ENCODE assay signal across 8 cellular contexts in the genomic region with DNA sequence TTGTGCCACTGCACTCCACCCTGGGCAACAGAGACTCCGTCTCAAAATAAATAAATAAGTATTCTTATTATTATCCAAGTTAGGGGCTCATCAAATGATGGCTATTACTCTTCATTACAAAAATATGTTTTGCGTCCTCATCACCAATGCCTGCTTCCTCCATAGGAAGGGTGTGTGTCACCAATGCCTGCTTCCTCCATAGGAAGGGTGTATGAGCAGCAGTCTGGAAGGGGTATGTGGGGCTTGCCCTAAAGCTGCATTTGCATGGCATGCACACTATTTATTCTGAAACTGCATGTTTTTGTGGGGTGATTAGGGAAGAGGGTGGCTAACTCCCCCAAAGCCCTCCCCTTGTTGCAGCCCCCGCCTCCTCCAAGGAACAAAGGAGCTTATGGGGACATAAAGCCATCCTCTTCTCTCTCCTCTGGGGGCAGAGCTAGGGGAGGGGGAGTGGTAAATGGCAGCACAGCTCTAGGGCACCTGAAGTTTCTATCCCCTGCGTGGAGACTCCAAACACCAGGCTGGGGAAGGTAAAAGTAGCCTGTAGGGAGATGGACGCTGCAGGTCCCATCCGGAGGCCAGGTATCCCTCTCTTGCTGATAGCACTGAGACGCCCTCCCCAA. TPM values are rescaled to one million over a fixed set of nuclear protein-coding genes. Genes with fewer than 3 reads are reported as not detected.
DNase-seq lines count a peak whose midpoint lies in the region; ATAC-seq lines count a peak whose summit lies in the region.

No MANE protein-coding gene starts in this region.

- no peaks in the 10 kb centered on the region for H3K27me3 ChIP-seq in subcutaneous abdominal adipose tissue (ENCODE audit: control insufficient read depth in 5 of 5, insufficient read depth in 4 of 5, low read length in 5 of 5)

- H3K27me3 Mint-ChIP-seq in activated naive CD4-positive, alpha-beta T cell treated with anti-CD3 and anti-CD28 coated beads for 36 hours (ENCODE audit: low read depth): no peaks in the 10 kb centered on the region

- peaks cover 12% of the 10 kb centered on the region for H3K36me3 Mint-ChIP-seq in activated naive CD4-positive, alpha-beta T cell treated with anti-CD3 and anti-CD28 coated beads for 36 hours (ENCODE audit: low read depth)

- intact Hi-C loops in activated naive CD4-positive, alpha-beta T cell treated with anti-CD3 and anti-CD28 coated beads for 36 hours (cut with micrococcal nuclease): loop anchor here (5.0 kb wide), 1 partner anchor 168 kb away; no protein-coding TSS in a partner anchor

- CTCF ChIA-PET in activated naive CD4-positive, alpha-beta T cell treated with anti-CD3 and anti-CD28 coated beads for 36 hours (lab: Charles Lee): interaction anchor here (0.8 to 1.1 kb wide), 3 partner anchors 30 to 148 kb away, joined by 3 to 5 read pairs (median 3); no protein-coding TSS in a partner anchor

- no peaks in the 10 kb centered on the region for H3K9me3 ChIP-seq in subcutaneous abdominal adipose tissue (ENCODE audit: control insufficient read depth in 5 of 5, low read length in 5 of 5)

- ATAC-seq in HG03521 (IDR thresholded peaks at IDR 0.05; ENCODE audit: unreplicated experiment) (no peak), HG02571 (IDR thresholded peaks at IDR 0.05; ENCODE audit: unreplicated experiment) (no peak), HG03139 (IDR thresholded peaks at IDR 0.05; ENCODE audit: unreplicated experiment) (no peak)

- H3K9me3 Mint-ChIP-seq in activated naive CD4-positive, alpha-beta T cell treated with anti-CD3 and anti-CD28 coated beads for 36 hours: no peaks in the 10 kb centered on the region

- H3K27ac Mint-ChIP-seq in activated naive CD4-positive, alpha-beta T cell treated with anti-CD3 and anti-CD28 coated beads for 36 hours: peak overlapping the region; percentile 65

- peaks cover 0 to 10% (median 0%) of the 10 kb centered on the region in 5 donors for H3K36me3 ChIP-seq in subcutaneous abdominal adipose tissue (ENCODE audit: control insufficient read depth in 5 of 5, insufficient read depth in 5 of 5, low read length in 5 of 5)

- H3K27ac ChIP-seq in subcutaneous abdominal adipose tissue (ENCODE audit: low read depth, low read length): peak overlapping the region; percentile 62

- peak overlapping the region in 4 of 5 donors; percentile 75 to 93 (median 89) for H3K9ac ChIP-seq in subcutaneous abdominal adipose tissue (ENCODE audit: low read length in 5 of 5)

- peak; percentile 62 for DNase-seq in CD1c-positive myeloid dendritic cell (ENCODE audit: extremely low spot score)
- peak; percentile 63 for DNase-seq in Jurkat, Clone E6-1 (ENCODE audit: low read depth, low spot score)
- peak; percentile 12 for DNase-seq in activated naive CD4-positive, alpha-beta T cell treated with anti-CD3 and anti-CD28 coated beads for 36 hours
- DNase-seq in iPS-NIHi7 (ENCODE audit: extremely low spot score): peak; percentile 17

- peaks cover 24% of the 10 kb centered on the region for H3K4me1 Mint-ChIP-seq in activated naive CD4-positive, alpha-beta T cell treated with anti-CD3 and anti-CD28 coated beads for 36 hours (ENCODE audit: low read depth)

- H3K4me3 Mint-ChIP-seq in activated naive CD4-positive, alpha-beta T cell treated with anti-CD3 and anti-CD28 coated beads for 36 hours: peak overlapping the region; percentile 90

- H3K4me3 ChIP-seq in Jurkat, Clone E6-1 (ENCODE audit: low read length): peak overlapping the region; percentile 94
- peak overlapping the region; percentile 76 to 95 (median 88) for H3K4me3 ChIP-seq in subcutaneous abdominal adipose tissue (ENCODE audit: low read depth in 1 of 5, low read length in 5 of 5)

- peaks cover 6 to 58% (median 51%) of the 10 kb centered on the region in 5 donors for H3K4me1 ChIP-seq in subcutaneous abdominal adipose tissue (ENCODE audit: control insufficient read depth in 5 of 5, insufficient read depth in 5 of 5, low read length in 5 of 5)

RNA-seq across cellular contexts. Expression of gene CAMKK2, which starts 1.3 kb away (rescaled TPM):
- polyA plus RNA-seq in Jurkat, Clone E6-1 (2012; ENCODE audit: insufficient read depth, insufficient read length): 34.9 TPM
- total RNA-seq in activated naive CD4-positive, alpha-beta T cell treated with anti-CD3 and anti-CD28 coated beads for 36 hours: 10 to 100 TPM; 14.8 to 18.8 TPM

RNA-seq across cellular contexts. Expression of gene ANAPC5, which starts 57.0 kb away (rescaled TPM):
- 149 TPM for polyA plus RNA-seq in Jurkat, Clone E6-1 (2012; ENCODE audit: insufficient read depth, insufficient read length)
- 100 to 1,000 TPM; 117 to 119 TPM for total RNA-seq in activated naive CD4-positive, alpha-beta T cell treated with anti-CD3 and anti-CD28 coated beads for 36 hours

Comparison
In these comparisons a context has a peak if more than half of its experiments do, and no peak if none do; other contexts are left out.
1. DNase-seq: peak in every context shown above with its lines; median percentile 63 in Jurkat, Clone E6-1; 62 in CD1c-positive myeloid dendritic cell; 17 in iPS-NIHi7; 12 in activated naive CD4-positive, alpha-beta T cell treated with anti-CD3 and anti-CD28 coated beads for 36 hours.